In genomic region chr15:54580643-54581042, GRCh38 we compare ENCODE assay signal across 27 cellular contexts.
"Had no signal": no experiment of that assay in that cellular context is flagged by ENCODE, and none has a peak within 500 bp of the region (broad histone marks: within the 10 kb centered on the region; RNA-seq: fewer than 3 reads in every experiment).

No MANE protein-coding gene starts in this region.

- H3K9me3 ChIP-seq: psoas muscle, right lobe of liver, thyroid gland had no signal

- H3K27me3 ChIP-seq: esophagus muscularis mucosa, heart right ventricle, neural progenitor cell, right lobe of liver, stomach, thyroid gland had no signal

- ATAC-seq: heart right ventricle; left lobe of liver; naive thymus-derived CD4-positive, alpha-beta T cell; psoas muscle; right lobe of liver; stimulated activated effector memory CD8-positive, alpha-beta T cell treated with anti-CD3 and anti-CD28 coated beads, Interleukin-12 subunit alpha, Interleukin-12 subunit beta, amount 100 ng/mL, for 72 hours had no signal

- H3K9me3 Mint-ChIP-seq: neural progenitor cell had no signal

- H3K36me3 ChIP-seq: esophagus muscularis mucosa, heart right ventricle, neural progenitor cell, right lobe of liver, stomach, thyroid gland had no signal

- H3K4me3 ChIP-seq: dorsolateral prefrontal cortex, esophagus muscularis mucosa, heart right ventricle, lung, neural progenitor cell, psoas muscle, right lobe of liver, smooth muscle cell, stomach, thyroid gland had no signal

- DNase-seq: central memory CD4-positive, alpha-beta T cell; dorsolateral prefrontal cortex; effector CD4-positive, alpha-beta T cell; foreskin melanocyte; glutamatergic neuron; heart right ventricle; hippocampal formation; mesenchymal stem cell; midbrain; naive thymus-derived CD4-positive, alpha-beta T cell; psoas muscle; right lobe of liver; stimulated activated CD4-positive, alpha-beta T cell treated with anti-CD3 and anti-CD28 coated beads, Interleukin-12 subunit alpha, Interleukin-12 subunit beta, amount 100 ng/mL, for 4 hours; stimulated activated CD4-positive, alpha-beta T cell treated with anti-CD3 and anti-CD28 coated beads, Interleukin-2, amount 100 ng/mL, for 24 hours; stimulated activated CD4-positive, alpha-beta T cell treated with anti-CD3 and anti-CD28 coated beads, Interleukin-4, amount 100 ng/mL, for 24 hours; stimulated activated naive CD4-positive, alpha-beta T cell treated with Interleukin-2 at 50 U/mL for 16 hours; stomach; thyroid gland had no signal

- H3K27ac ChIP-seq: dorsolateral prefrontal cortex, esophagus muscularis mucosa, heart right ventricle, neural progenitor cell, psoas muscle, right lobe of liver, stomach, thyroid gland had no signal

- H2AFZ ChIP-seq: neural progenitor cell had no signal

- H3K4me1 ChIP-seq: esophagus muscularis mucosa, heart right ventricle, neural progenitor cell, psoas muscle, right lobe of liver, stomach, thyroid gland had no signal

- FAIRE-seq: colon, keratinocyte had no signal

- H3K4me1 Mint-ChIP-seq: naive thymus-derived CD4-positive, alpha-beta T cell; stimulated activated effector memory CD8-positive, alpha-beta T cell treated with anti-CD3 and anti-CD28 coated beads, Interleukin-12 subunit alpha, Interleukin-12 subunit beta, amount 100 ng/mL, for 72 hours had no signal

- H3K36me3 Mint-ChIP-seq: naive thymus-derived CD4-positive, alpha-beta T cell; neural progenitor cell; stimulated activated effector memory CD8-positive, alpha-beta T cell treated with anti-CD3 and anti-CD28 coated beads, Interleukin-12 subunit alpha, Interleukin-12 subunit beta, amount 100 ng/mL, for 72 hours had no signal

- H3K9ac ChIP-seq: neural progenitor cell had no signal

- H3K4me3 Mint-ChIP-seq: naive thymus-derived CD4-positive, alpha-beta T cell; nephron; neural progenitor cell; stimulated activated effector memory CD8-positive, alpha-beta T cell treated with anti-CD3 and anti-CD28 coated beads, Interleukin-12 subunit alpha, Interleukin-12 subunit beta, amount 100 ng/mL, for 72 hours had no signal

- H3K27ac Mint-ChIP-seq: naive thymus-derived CD4-positive, alpha-beta T cell; nephron; neural progenitor cell; stimulated activated effector memory CD8-positive, alpha-beta T cell treated with anti-CD3 and anti-CD28 coated beads, Interleukin-12 subunit alpha, Interleukin-12 subunit beta, amount 100 ng/mL, for 72 hours had no signal

- H3K4me2 ChIP-seq: neural progenitor cell, smooth muscle cell had no signal
